10 cellular contexts compared by ENCODE assay signal in genomic region chr22:26610072-26610958, GRCh38. TPM values are rescaled to one million over a fixed set of nuclear protein-coding genes. Genes with fewer than 3 reads are reported as not detected.
A peak's percentile ranks its signal among the peaks of the same experiment; 100 is the strongest.
DNase-seq lines count a peak whose midpoint lies in the region; ATAC-seq and TF ChIP-seq lines count a peak whose summit lies in the region.
"Had no signal": no experiment of that assay in that cellular context is flagged by ENCODE, and none has a peak within 500 bp of the region (broad histone marks: within the 10 kb centered on the region; RNA-seq: fewer than 3 reads in every experiment).

No MANE protein-coding gene starts in this region.

- no peak overlapping the region for H3K14ac ChIP-seq in mesenchymal stem cell (ENCODE audit: low read length in 2 of 2)

- H2BK5ac ChIP-seq in mesenchymal stem cell (ENCODE audit: low read depth, low read length, poor library complexity, severe bottlenecking) = no peak overlapping the region

- H2AK5ac ChIP-seq in mesenchymal stem cell (ENCODE audit: low read length, severe bottlenecking) = peak overlapping the region; percentile 16

- peak overlapping the region; percentile 2 for H3K27ac Mint-ChIP-seq in activated T-helper 17 cell treated with anti-CD3 and anti-CD28 coated beads, Interleukin-2, amount 50 U/mL, for 72 hours
- H3K27ac Mint-ChIP-seq: nephron had no signal

- H4K8ac ChIP-seq in mesenchymal stem cell (ENCODE audit: low read length) = no peak overlapping the region

- peaks cover 9% of the 10 kb centered on the region for H3K4me1 ChIP-seq in mesenchymal stem cell (ENCODE audit: control insufficient read depth, insufficient read depth, low read depth, low read length)

- H3K4me2 ChIP-seq in mesenchymal stem cell (ENCODE audit: low read length, poor library complexity, severe bottlenecking) = no peak overlapping the region

- in situ Hi-C loops in GM13977 (cut with MboI; ENCODE audit: low pct_unique_long_range_greater_than_20kb, low sequenced_read_pairs, unreplicated experiment) = no loop called here

- peaks cover 0 to 32% of the 10 kb centered on the region in 2 experiments for H3K27me3 ChIP-seq in mesenchymal stem cell (ENCODE audit: control insufficient read depth in 1 of 2, insufficient read depth in 1 of 2, low read length in 2 of 2)

- no peaks in the 10 kb centered on the region for H3K9me3 ChIP-seq in mesenchymal stem cell (ENCODE audit: control insufficient read depth, low read length)

- no peak overlapping the region for H3K4me3 ChIP-seq in Jurkat, Clone E6-1 (ENCODE audit: low read length)
- H3K4me3 ChIP-seq in mesenchymal stem cell (ENCODE audit: insufficient read depth in 1 of 2, low read depth in 1 of 2, low read length in 2 of 2) = no peak overlapping the region

- no peak overlapping the region for H2BK15ac ChIP-seq in mesenchymal stem cell (ENCODE audit: low read depth, poor library complexity, severe bottlenecking)

- no peaks in the 10 kb centered on the region for H3K9me3 Mint-ChIP-seq in activated T-helper 17 cell treated with anti-CD3 and anti-CD28 coated beads, Interleukin-2, amount 50 U/mL, for 72 hours
- H3K9me3 Mint-ChIP-seq: nephron had no signal

- no peak overlapping the region for H3K23ac ChIP-seq in mesenchymal stem cell (ENCODE audit: low read length in 2 of 2)

- TF ChIP-seq CTCF in GM13977 (IDR thresholded peaks at IDR 0.05; ENCODE audit: extremely low read depth, insufficient read depth, missing control alignments) = no peak

- peak overlapping the region; percentile 30 for H3K27ac ChIP-seq in mesenchymal stem cell (ENCODE audit: low read length, poor library complexity, severe bottlenecking)
- H3K27ac ChIP-seq: VCaP had no signal

- no peaks in the 10 kb centered on the region for H3K79me1 ChIP-seq in mesenchymal stem cell (replicated peaks; ENCODE audit: low read length, poor library complexity, severe bottlenecking)

- no peak overlapping the region for H3K18ac ChIP-seq in mesenchymal stem cell (ENCODE audit: low read depth in 1 of 2, low read length in 2 of 2)

- H4K91ac ChIP-seq in mesenchymal stem cell (ENCODE audit: low read length) = no peak overlapping the region

- H3K9ac ChIP-seq in mesenchymal stem cell (ENCODE audit: low read length) = peak overlapping the region; percentile 38

- no peak overlapping the region for H2BK12ac ChIP-seq in mesenchymal stem cell (ENCODE audit: low read length in 2 of 2)

- H3K36me3 Mint-ChIP-seq in activated T-helper 17 cell treated with anti-CD3 and anti-CD28 coated beads, Interleukin-2, amount 50 U/mL, for 72 hours (ENCODE audit: low read depth) = peaks cover 6% of the 10 kb centered on the region

- ATAC-seq in GM21619 (IDR thresholded peaks at IDR 0.05; ENCODE audit: unreplicated experiment) = peak; percentile 84
- ATAC-seq in activated T-helper 17 cell treated with anti-CD3 and anti-CD28 coated beads, Interleukin-2, amount 50 U/mL, for 72 hours (replicated peaks) = peak; percentile 81

- no peak overlapping the region for H3K4ac ChIP-seq in mesenchymal stem cell (ENCODE audit: low read depth in 1 of 2, low read length in 2 of 2)

- peak; percentile 79 for DNase-seq in GM13977 (ENCODE audit: low spot score)
- peak; percentile 69 for DNase-seq in Jurkat, Clone E6-1 (ENCODE audit: low read depth, low spot score)
- peak; percentile 46 for DNase-seq in mesenchymal stem cell
- no peak for DNase-seq in HPDE6-E6E7 (ENCODE audit: extremely low spot score)
- DNase-seq in kidney tubule cell (ENCODE audit: low spot score) = no peak
- no peak for DNase-seq in NCI-H510A (lab: John Stamatoyannopoulos, UW)

- H3K4me1 Mint-ChIP-seq in activated T-helper 17 cell treated with anti-CD3 and anti-CD28 coated beads, Interleukin-2, amount 50 U/mL, for 72 hours = peaks cover 16% of the 10 kb centered on the region

- H2AFZ ChIP-seq in mesenchymal stem cell (ENCODE audit: low read depth, low read length) = no peak overlapping the region

- H2BK120ac ChIP-seq in mesenchymal stem cell (ENCODE audit: low read depth, low read length) = no peak overlapping the region

- H3K27me3 Mint-ChIP-seq in activated T-helper 17 cell treated with anti-CD3 and anti-CD28 coated beads, Interleukin-2, amount 50 U/mL, for 72 hours = no peaks in the 10 kb centered on the region

- 74% methylated on average over 11 of the region's 12 CpGs for WGBS in mesenchymal stem cell

- H3K36me3 ChIP-seq in mesenchymal stem cell (ENCODE audit: control insufficient read depth in 1 of 2, insufficient read depth in 2 of 2, low read depth in 1 of 2, low read length in 2 of 2) = no peaks in the 10 kb centered on the region

- H3K4me3 Mint-ChIP-seq in activated T-helper 17 cell treated with anti-CD3 and anti-CD28 coated beads, Interleukin-2, amount 50 U/mL, for 72 hours = peak overlapping the region; percentile 68
- H3K4me3 Mint-ChIP-seq: nephron had no signal

RNA-seq across cellular contexts. Expression of gene CRYBB1, which starts 7.5 kb away (rescaled TPM):
- polyA plus RNA-seq in Jurkat, Clone E6-1 (2012; ENCODE audit: insufficient read depth, insufficient read length) = not detected
- total RNA-seq in activated T-helper 17 cell treated with anti-CD3 and anti-CD28 coated beads, Interleukin-2, amount 50 U/mL, for 72 hours = not detected
- not detected for polyA plus RNA-seq in mesenchymal stem cell (2013, experiment 1 of 2)
- polyA plus RNA-seq in mesenchymal stem cell (2013, experiment 2 of 2) = not detected

RNA-seq across cellular contexts. Expression of gene CRYBA4, which starts 11.4 kb away (rescaled TPM):
- not detected for polyA plus RNA-seq in Jurkat, Clone E6-1 (2012; ENCODE audit: insufficient read depth, insufficient read length)
- total RNA-seq in activated T-helper 17 cell treated with anti-CD3 and anti-CD28 coated beads, Interleukin-2, amount 50 U/mL, for 72 hours = 1 to 10 TPM in 1 of 2 donors, not detected in 1; 1.2 TPM
- not detected for polyA plus RNA-seq in mesenchymal stem cell (2013, experiment 1 of 2)
- not detected for polyA plus RNA-seq in mesenchymal stem cell (2013, experiment 2 of 2)

RNA-seq across cellular contexts. Expression of gene TPST2, which starts 20.4 kb away (rescaled TPM):
- polyA plus RNA-seq in Jurkat, Clone E6-1 (2012; ENCODE audit: insufficient read depth, insufficient read length) = 18.2 TPM
- total RNA-seq in activated T-helper 17 cell treated with anti-CD3 and anti-CD28 coated beads, Interleukin-2, amount 50 U/mL, for 72 hours = 10 to 100 TPM; 23.2 to 27.5 TPM
- polyA plus RNA-seq in mesenchymal stem cell (2013, experiment 1 of 2) = 15.3 TPM
- polyA plus RNA-seq in mesenchymal stem cell (2013, experiment 2 of 2) = 16.3 TPM

RNA-seq across cellular contexts. Expression of gene MIAT, which starts 47.1 kb away (rescaled TPM):
- 5.9 TPM for polyA plus RNA-seq in Jurkat, Clone E6-1 (2012; ENCODE audit: insufficient read depth, insufficient read length)
- 100 to 1,000 TPM in 1 of 2 donors, 10 to 100 TPM in 1; 81.2 to 166 TPM for total RNA-seq in activated T-helper 17 cell treated with anti-CD3 and anti-CD28 coated beads, Interleukin-2, amount 50 U/mL, for 72 hours
- polyA plus RNA-seq in mesenchymal stem cell (2013, experiment 1 of 2) = 0.08 TPM
- 0.14 TPM for polyA plus RNA-seq in mesenchymal stem cell (2013, experiment 2 of 2)

Comparison
In these comparisons a context has a peak if more than half of its experiments do, and no peak if none do; other contexts are left out.
1. DNase-seq: peak in GM13977 (single experiment), Jurkat, Clone E6-1 (single experiment) and mesenchymal stem cell (single experiment); none in HPDE6-E6E7 (single experiment), kidney tubule cell (single experiment) and NCI-H510A (single experiment).